24 cellular contexts compared by ENCODE assay signal in genomic region chr9:36623280-36623679, GRCh38. TPM values are rescaled to one million over a fixed set of nuclear protein-coding genes. Genes with fewer than 3 reads are reported as not detected.
DNase-seq lines count a peak whose midpoint lies in the region; ATAC-seq and TF ChIP-seq lines count a peak whose summit lies in the region.
"Had no signal": no experiment of that assay in that cellular context is flagged by ENCODE, and none has a peak within 500 bp of the region (broad histone marks: within the 10 kb centered on the region; RNA-seq: fewer than 3 reads in every experiment).

No MANE protein-coding gene starts in this region.

- no peak overlapping the region for H4K8ac ChIP-seq in IMR-90 (ENCODE audit: low read depth in 2 of 2, low read length in 2 of 2)

- no peak overlapping the region for H4K91ac ChIP-seq in IMR-90 (ENCODE audit: insufficient read depth, low read depth, low read length)

- peaks cover 5% of the 10 kb centered on the region; the same call in 1 of the 2 replicates for H4K20me1 ChIP-seq in IMR-90 (ENCODE audit: insufficient read depth, low read length)

- H3K27me3 ChIP-seq in IMR-90 (ENCODE audit: control insufficient read depth, insufficient read depth, low read length) = no peaks in the 10 kb centered on the region
- H3K27me3 ChIP-seq: gastroesophageal sphincter, stomach, upper lobe of left lung had no signal

- no peak overlapping the region; the same call in 1 of the 2 replicates for H2BK20ac ChIP-seq in IMR-90 (ENCODE audit: low read depth, low read length)

- H3K4me1 ChIP-seq in IMR-90 (ENCODE audit: control insufficient read depth, insufficient read depth, low read length) = peaks cover 8% of the 10 kb centered on the region
- H3K4me1 ChIP-seq: Caco-2, upper lobe of left lung had no signal

- no peaks in the 10 kb centered on the region for H3K36me3 ChIP-seq in IMR-90 (ENCODE audit: control insufficient read depth, insufficient read depth, low read length)
- H3K36me3 ChIP-seq: gastroesophageal sphincter, stomach, upper lobe of left lung had no signal

- H3K9ac ChIP-seq in IMR-90 (ENCODE audit: low read depth, low read length) = no peak overlapping the region

- ATAC-seq in IMR-90 (ENCODE audit: low read depth) (peak; percentile 12), HG03354 (IDR thresholded peaks at IDR 0.05; ENCODE audit: poor library complexity, severe bottlenecking, unreplicated experiment) (no peak)
- ATAC-seq: activated naive CD8-positive, alpha-beta T cell treated with anti-CD3 and anti-CD28 coated beads, Interleukin-2, amount 50 U/mL, for 24 hours; activated T-helper 17 cell treated with anti-CD3 and anti-CD28 coated beads, Interleukin-2, amount 50 U/mL, for 72 hours; effector memory CD8-positive, alpha-beta T cell; gastroesophageal sphincter; HCT116; left ventricle myocardium superior; sciatic nerve had no signal

- peak overlapping the region; percentile 23 for H2BK5ac ChIP-seq in IMR-90 (ENCODE audit: low read depth, low read length, poor library complexity, severe bottlenecking)

- H3K4ac ChIP-seq in IMR-90 (ENCODE audit: low read depth, low read length) = no peak overlapping the region

- no CpG with 5 or more reads among the region's 3 CpGs for WGBS in IMR-90 (ENCODE audit: extremely low coverage in 2 of 2, insufficient read length in 1 of 2), 2 experiments

- in situ Hi-C loops in IMR-90 (cut with MboI; ENCODE audit: low sequenced_read_pairs) = no loop called here

- TF ChIP-seq RAD21 in IMR-90 (IDR thresholded peaks at IDR 0.05; ENCODE audit: low read length) = no peak

- no TSS peak for BruUV-seq in IMR-90 (replicated peaks; lab: Mats Ljungman, UMichigan)

- POLR2A ChIA-PET in IMR-90 (lab: Charles Lee; ENCODE audit: unreplicated experiment) = no interaction called here

- H2AK5ac ChIP-seq in IMR-90 (ENCODE audit: low read depth, low read length) = peak overlapping the region; percentile 3; the same call in 1 of the 2 replicates

- DNase-seq in AG20443 (ENCODE audit: low spot score) (peak; percentile 35), IMR-90 (peak; percentile 54), cardiac fibroblast (ENCODE audit: low read depth in 2 of 2) (peak; percentile 22 to 52), islet precursor cell (peak; percentile 62), inferior parietal cortex (ENCODE audit: extremely low spot score) (no peak), OCI-M1 (lab: John Stamatoyannopoulos, UW) (no peak), NOMO-1 treated with DMSO at 0.1 percent for 48 hours (lab: John Stamatoyannopoulos, UW; ENCODE audit: unreplicated experiment) (no peak)
- DNase-seq: activated CD4-positive, CD25-positive, alpha-beta regulatory T cell treated with anti-CD3 and anti-CD28 coated beads, Interleukin-2, amount 50 U/mL, for 72 hours; activated naive CD8-positive, alpha-beta T cell treated with anti-CD3 and anti-CD28 coated beads, Interleukin-2, amount 50 U/mL, for 24 hours; Caco-2; cerebellar nuclear complex; effector memory CD8-positive, alpha-beta T cell; Kasumi-1; left ventricle myocardium superior; NCI-H1436; NCI-H2171; NCI-H774; stomach; upper lobe of left lung had no signal

- dilution Hi-C loops in IMR-90 (cut with HindIII; ENCODE audit: low sequenced_read_pairs, unreplicated experiment) = no loop called here

- H3K14ac ChIP-seq in IMR-90 (replicated peaks; ENCODE audit: low read depth, low read length) = 0 out of 2 replicates have a peak overlapping the region, but pooled peaks have one; percentile 22

- H3K18ac ChIP-seq in IMR-90 (ENCODE audit: low read depth, low read length) = no peak overlapping the region

- intact Hi-C loops in IMR-90 (cut with micrococcal nuclease) = no loop called here

- no peak overlapping the region for H3K56ac ChIP-seq in IMR-90 (ENCODE audit: extremely low read depth, insufficient read depth, low read length)

- H3K79me1 ChIP-seq in IMR-90 (ENCODE audit: low read depth in 1 of 2, low read length in 2 of 2) = peaks cover 15 to 57% of the 10 kb centered on the region in 2 experiments; a peak in 3 of 4 replicates

- no peak overlapping the region for H3K27ac ChIP-seq in IMR-90 (ENCODE audit: insufficient read depth, low read length)
- H3K27ac ChIP-seq: gastroesophageal sphincter, stomach, upper lobe of left lung had no signal

- H2AFZ ChIP-seq in IMR-90 (replicated peaks; ENCODE audit: low read length, poor library complexity) = no peak overlapping the region

- no peak overlapping the region for H4K5ac ChIP-seq in IMR-90 (ENCODE audit: low read depth, low read length)

- no peak for TF ChIP-seq POLR2A in IMR-90 (IDR thresholded peaks at IDR 0.05; ENCODE audit: low read depth, low read length)

- no peak overlapping the region for H2AK9ac ChIP-seq in IMR-90 (replicated peaks; ENCODE audit: low read depth, low read length, poor library complexity)

- TF ChIP-seq CTCF in IMR-90 (conservative IDR thresholded peaks at IDR 0.05; ENCODE audit: low read depth, low read length) (no peak), cardiac fibroblast (IDR thresholded peaks at IDR 0.05; ENCODE audit: low read depth, low read length) (no peak)

- H3K23ac ChIP-seq in IMR-90 (ENCODE audit: low read depth, low read length) = no peak overlapping the region

- H2BK15ac ChIP-seq in IMR-90 (ENCODE audit: low read depth, low read length) = no peak overlapping the region

- no peak overlapping the region for H3K4me2 ChIP-seq in IMR-90 (ENCODE audit: low read depth, low read length)

- peaks cover 3% of the 10 kb centered on the region; the same call in 1 of the 2 replicates for H3K9me1 ChIP-seq in IMR-90 (ENCODE audit: insufficient read depth, low read length)

- no peak overlapping the region for H2BK120ac ChIP-seq in IMR-90 (ENCODE audit: low read depth, low read length)

- CTCF ChIA-PET in IMR-90 (lab: Yijun Ruan, JAX) = no interaction called here

- no peaks in the 10 kb centered on the region for H3K9me3 ChIP-seq in IMR-90 (ENCODE audit: control insufficient read depth, insufficient read depth, low read length)
- H3K9me3 ChIP-seq: Caco-2, gastroesophageal sphincter, stomach, upper lobe of left lung had no signal

- no peak overlapping the region for H3K4me3 ChIP-seq in IMR-90 (ENCODE audit: insufficient read depth, low read depth, low read length)
- no peak overlapping the region for H3K4me3 ChIP-seq in cardiac fibroblast (replicated peaks in 1 of 2; ENCODE audit: low read depth in 2 of 2, low read length in 2 of 2)
- H3K4me3 ChIP-seq: gastroesophageal sphincter, stomach, upper lobe of left lung had no signal

TF ChIP-seq in IMR-90, 13 proteins besides CTCF, POLR2A, EP300 and RAD21:
- no peak for TF ChIP-seq CEBPB (IDR thresholded peaks at IDR 0.05; ENCODE audit: low read depth, low read length)
- TF ChIP-seq RFX5 (IDR thresholded peaks at IDR 0.05; ENCODE audit: low read depth, low read length) = no peak
- TF ChIP-seq MAZ (IDR thresholded peaks at IDR 0.05; ENCODE audit: borderline replicate concordance, low read depth, low read length) = no peak
- TF ChIP-seq SMC3 (IDR thresholded peaks at IDR 0.05; ENCODE audit: low read depth, low read length) = no peak
- TF ChIP-seq USF2 (IDR thresholded peaks at IDR 0.05; ENCODE audit: low read depth, low read length) = no peak
- peak; percentile 3; the same call in 1 of the 2 replicates for TF ChIP-seq FOS (IDR thresholded peaks at IDR 0.05; ENCODE audit: low read depth, low read length)

RNA-seq across cellular contexts. Expression of gene MELK, which starts 50.6 kb away (rescaled TPM):
- 27.4 and 39.4 TPM in 2 replicates for total RNA-seq in IMR-90 (2012; rRNA removed)
- polyA plus RNA-seq in IMR-90 (2012; rRNA removed) = 17.8 and 20.8 TPM in 2 replicates
- polyA plus RNA-seq in IMR-90 (2012; cell fraction: cytosol; rRNA removed) = 2.2 and 4.1 TPM in 2 replicates
- 1.8 and 10.1 TPM in 2 replicates for polyA plus RNA-seq in IMR-90 (2012; cell fraction: nucleus; rRNA removed; ENCODE audit: low replicate concordance)

Comparison
In these comparisons a context has a peak if more than half of its experiments do, and no peak if none do; other contexts are left out.
1. DNase-seq: peak in AG20443 (single experiment), IMR-90 (single experiment), cardiac fibroblast (2 of 2) and islet precursor cell (single experiment); none in inferior parietal cortex (single experiment), OCI-M1 (single experiment) and NOMO-1 treated with DMSO at 0.1 percent for 48 hours (single experiment).